In the genomic region with DNA sequence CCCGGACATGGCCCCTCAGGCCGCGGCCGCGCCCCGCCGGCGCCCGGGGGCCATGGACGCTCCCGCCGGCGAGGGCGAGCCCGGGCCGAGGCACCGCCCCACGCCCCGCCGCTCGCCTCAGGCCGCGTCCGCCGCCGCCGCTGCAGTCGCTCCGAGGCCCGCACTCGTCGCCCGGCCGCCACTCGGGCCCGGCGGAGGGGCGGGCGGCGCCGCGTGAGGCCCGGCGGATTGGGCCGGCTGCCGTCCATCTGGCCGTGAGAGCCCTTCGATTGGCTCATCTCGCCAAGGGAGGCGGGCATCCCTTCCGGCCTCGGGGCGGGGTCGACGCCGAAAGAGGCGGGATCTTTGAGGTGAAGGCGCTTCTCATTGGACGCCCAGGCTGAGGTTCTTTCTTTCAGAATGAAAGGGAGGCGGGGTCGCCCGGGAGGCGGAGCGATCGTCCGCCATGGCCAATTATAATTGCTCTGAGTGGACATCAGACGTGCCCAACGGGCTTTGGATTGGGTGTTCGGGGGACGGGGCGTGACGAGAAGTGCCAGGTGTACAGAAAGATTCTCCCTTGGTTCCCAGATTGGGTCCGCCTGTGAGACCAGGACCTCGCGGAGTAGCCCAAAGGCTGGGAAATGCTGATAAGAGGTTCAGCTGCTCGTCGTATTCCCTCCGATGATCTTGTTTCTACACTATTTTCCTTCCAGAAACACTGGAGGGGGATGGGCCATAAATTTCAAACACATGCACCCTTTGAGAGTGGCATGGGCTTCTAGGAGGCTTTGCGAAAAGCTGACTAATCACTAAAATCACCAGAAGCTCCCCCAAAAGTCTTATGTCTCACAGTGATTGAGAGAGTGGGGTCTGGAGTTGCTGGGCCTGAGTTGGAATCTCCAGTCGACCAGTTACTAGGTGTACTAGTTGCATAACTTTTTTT, we compare ENCODE assay signal across 8 cellular contexts. TPM values are rescaled to one million over a fixed set of nuclear protein-coding genes. Genes with fewer than 3 reads are reported as not detected.
DNase-seq lines count a peak whose midpoint lies in the region; ATAC-seq and TF ChIP-seq lines count a peak whose summit lies in the region.

Gene GNA12 (minus strand): TSS at position 156 of the 925 bp plus-strand sequence. CDS start 147 bp downstream, at position 9.

- H3K4me1 Mint-ChIP-seq in activated T-cell treated with anti-CD3 and anti-CD28 coated beads, Interleukin-2, amount 50 U/mL, for 24 hours (ENCODE audit: low read depth): peaks cover 48% of the 10 kb centered on the region

- H3K9me3 ChIP-seq in esophagus (ENCODE audit: control insufficient read depth in 2 of 2, insufficient read depth in 1 of 2, low read depth in 1 of 2, low read length in 1 of 2) (no peaks in the 10 kb centered on the region), muscle layer of duodenum (ENCODE audit: control insufficient read depth in 1 of 2, low read length in 2 of 2) (no peaks in the 10 kb centered on the region)

- no peaks in the 10 kb centered on the region for H3K27me3 Mint-ChIP-seq in activated T-cell treated with anti-CD3 and anti-CD28 coated beads, Interleukin-2, amount 50 U/mL, for 24 hours

- in situ Hi-C loops in KBM-7 (cut with MboI; ENCODE audit: low pct_unique_long_range_greater_than_20kb, low sequenced_read_pairs): no loop called here

- H3K4me3 ChIP-seq in esophagus (ENCODE audit: low read depth in 1 of 2, low read length in 2 of 2) (peak within 1 kb of the TSS; percentile 72), muscle layer of duodenum (ENCODE audit: low read depth in 1 of 2, low read length in 2 of 2) (peak within 1 kb of the TSS; percentile 74 to 77)

- H3K36me3 ChIP-seq in esophagus (ENCODE audit: control insufficient read depth in 2 of 2, insufficient read depth in 2 of 2, low read length in 1 of 2) (no peaks in the 10 kb centered on the region), muscle layer of duodenum (ENCODE audit: control insufficient read depth in 1 of 2, insufficient read depth in 2 of 2, low read length in 2 of 2) (peaks cover 0 to 7% of the 10 kb centered on the region in 2 donors)

- H3K4me1 ChIP-seq in esophagus (ENCODE audit: control insufficient read depth in 2 of 2, insufficient read depth in 2 of 2, low read length in 1 of 2) (peaks cover 2 to 3% of the 10 kb centered on the region in 2 donors), muscle layer of duodenum (ENCODE audit: control insufficient read depth in 1 of 2, insufficient read depth in 2 of 2, low read length in 2 of 2) (peaks cover 0 to 19% of the 10 kb centered on the region in 2 donors)

- peak within 1 kb of the TSS; percentile 76 for H3K27ac Mint-ChIP-seq in activated T-cell treated with anti-CD3 and anti-CD28 coated beads, Interleukin-2, amount 50 U/mL, for 24 hours

- DNase-seq in DMS153 treated with DMSO at 0.1 percent for 48 hours (lab: John Stamatoyannopoulos, UW; ENCODE audit: unreplicated experiment): peak; percentile 100
- peak; percentile 99 for DNase-seq in KBM-7
- DNase-seq in activated T-cell treated with anti-CD3 and anti-CD28 coated beads, Interleukin-2, amount 50 U/mL, for 24 hours: peak; percentile 99
- DNase-seq in stimulated activated CD8-positive, alpha-beta memory T cell treated with anti-CD3 and anti-CD28 coated beads, Interleukin-7, amount 100 ng/mL, for 4 hours (ENCODE audit: low read depth in 2 of 2): peak; percentile 94 to 98

- H3K27ac ChIP-seq in esophagus (ENCODE audit: low read depth in 2 of 2, low read length in 1 of 2): peak within 1 kb of the TSS; percentile 54 to 76
- H3K27ac ChIP-seq in muscle layer of duodenum (ENCODE audit: low read length): no peak within 1 kb of the TSS

- WGBS in esophagus, 2 donors: 2% methylated on average over 65 to 80 of the region's 80 CpGs

- peaks cover 10% of the 10 kb centered on the region for H3K36me3 Mint-ChIP-seq in activated T-cell treated with anti-CD3 and anti-CD28 coated beads, Interleukin-2, amount 50 U/mL, for 24 hours (ENCODE audit: low read depth)

- peak within 1 kb of the TSS; percentile 80 for H3K4me3 Mint-ChIP-seq in activated T-cell treated with anti-CD3 and anti-CD28 coated beads, Interleukin-2, amount 50 U/mL, for 24 hours

- peak; percentile 96 for ATAC-seq in GM21717 (IDR thresholded peaks at IDR 0.05; ENCODE audit: unreplicated experiment)

- H3K27me3 ChIP-seq in esophagus (ENCODE audit: control insufficient read depth in 1 of 2, insufficient read depth in 2 of 2, low read length in 2 of 2) (no peaks in the 10 kb centered on the region), muscle layer of duodenum (ENCODE audit: low read depth, low read length) (no peaks in the 10 kb centered on the region)

- no peaks in the 10 kb centered on the region for H3K9me3 Mint-ChIP-seq in activated T-cell treated with anti-CD3 and anti-CD28 coated beads, Interleukin-2, amount 50 U/mL, for 24 hours

TF ChIP-seq in PFSK-1, 5 proteins besides CTCF, POLR2A, EP300 and RAD21:
- no peak for TF ChIP-seq FOXP2 (optimal IDR thresholded peaks at IDR 0.05; ENCODE audit: borderline replicate concordance, extremely low read depth, extremely low read length, insufficient read depth)
- TF ChIP-seq, protein P1, sequence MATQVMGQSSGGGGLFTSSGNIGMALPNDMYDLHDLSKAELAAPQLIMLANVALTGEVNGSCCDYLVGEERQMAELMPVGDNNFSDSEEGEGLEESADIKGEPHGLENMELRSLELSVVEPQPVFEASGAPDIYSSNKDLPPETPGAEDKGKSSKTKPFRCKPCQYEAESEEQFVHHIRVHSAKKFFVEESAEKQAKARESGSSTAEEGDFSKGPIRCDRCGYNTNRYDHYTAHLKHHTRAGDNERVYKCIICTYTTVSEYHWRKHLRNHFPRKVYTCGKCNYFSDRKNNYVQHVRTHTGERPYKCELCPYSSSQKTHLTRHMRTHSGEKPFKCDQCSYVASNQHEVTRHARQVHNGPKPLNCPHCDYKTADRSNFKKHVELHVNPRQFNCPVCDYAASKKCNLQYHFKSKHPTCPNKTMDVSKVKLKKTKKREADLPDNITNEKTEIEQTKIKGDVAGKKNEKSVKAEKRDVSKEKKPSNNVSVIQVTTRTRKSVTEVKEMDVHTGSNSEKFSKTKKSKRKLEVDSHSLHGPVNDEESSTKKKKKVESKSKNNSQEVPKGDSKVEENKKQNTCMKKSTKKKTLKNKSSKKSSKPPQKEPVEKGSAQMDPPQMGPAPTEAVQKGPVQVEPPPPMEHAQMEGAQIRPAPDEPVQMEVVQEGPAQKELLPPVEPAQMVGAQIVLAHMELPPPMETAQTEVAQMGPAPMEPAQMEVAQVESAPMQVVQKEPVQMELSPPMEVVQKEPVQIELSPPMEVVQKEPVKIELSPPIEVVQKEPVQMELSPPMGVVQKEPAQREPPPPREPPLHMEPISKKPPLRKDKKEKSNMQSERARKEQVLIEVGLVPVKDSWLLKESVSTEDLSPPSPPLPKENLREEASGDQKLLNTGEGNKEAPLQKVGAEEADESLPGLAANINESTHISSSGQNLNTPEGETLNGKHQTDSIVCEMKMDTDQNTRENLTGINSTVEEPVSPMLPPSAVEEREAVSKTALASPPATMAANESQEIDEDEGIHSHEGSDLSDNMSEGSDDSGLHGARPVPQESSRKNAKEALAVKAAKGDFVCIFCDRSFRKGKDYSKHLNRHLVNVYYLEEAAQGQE (IDR thresholded peaks at IDR 0.05; ENCODE audit: insufficient read depth in 1 of 2, low read depth in 2 of 2, low read length in 2 of 2): no peak
- TF ChIP-seq POLR2AphosphoS5 (IDR thresholded peaks at IDR 0.05; ENCODE audit: low read depth, low read length): peak; percentile 85; the same call in 1 of the 2 replicates
- peak; percentile 39; the same call in 1 of the 2 replicates for TF ChIP-seq TAF1 (IDR thresholded peaks at IDR 0.05; ENCODE audit: borderline replicate concordance, insufficient read depth, low read length)
- peak; percentile 14; the same call in 1 of the 2 replicates for TF ChIP-seq SIN3A (IDR thresholded peaks at IDR 0.05; ENCODE audit: borderline replicate concordance, insufficient read depth, low read length)
TF ChIP-seq in PFSK-1: peak in this region for 3.

RNA-seq across cellular contexts. Expression of gene GNA12, which starts in this region (rescaled TPM):
- polyA plus RNA-seq in PFSK-1 (2012; ENCODE audit: insufficient read length, low read depth): 55.8 TPM
- polyA plus RNA-seq in esophagus: 1 to 10 TPM; 2.1 to 5.2 TPM
